ENCODE assay signal across 18 cellular contexts in genomic region chr5:73603998-73604397, GRCh38.
"Had no signal": no experiment of that assay in that cellular context is flagged by ENCODE, and none has a peak within 500 bp of the region (broad histone marks: within the 10 kb centered on the region; RNA-seq: fewer than 3 reads in every experiment).

No MANE protein-coding gene starts in this region.

- H3K27ac ChIP-seq: colonic mucosa, esophagus squamous epithelium, heart left ventricle, lower lobe of right lung, thyroid gland, VCaP had no signal

- DNase-seq: activated CD4-positive, alpha-beta T cell treated with anti-CD3 and anti-CD28 coated beads for 1 hour; activated CD4-positive, alpha-beta T cell treated with anti-CD3 and anti-CD28 coated beads, Interleukin-2, amount 50 U/mL, for 4 hours; activated naive CD4-positive, alpha-beta T cell treated with anti-CD3 and anti-CD28 coated beads, Interleukin-2, amount 10 ng/mL, durations not matched to agents 7 days and 5 days; colonic mucosa; esophagus squamous epithelium; heart left ventricle; left colon; lower lobe of right lung; pancreas; SK-N-SH; stimulated activated CD4-positive, alpha-beta T cell treated with anti-CD3 and anti-CD28 coated beads, Interleukin-1b, Interleukin-23, amount 100 ng/mL, for 48 hours; T-helper 1 cell; T1000; thyroid gland had no signal

- H3K36me3 ChIP-seq: colonic mucosa, esophagus squamous epithelium, heart left ventricle, lower lobe of right lung, pancreas, thyroid gland had no signal

- FAIRE-seq: astrocyte, frontal cortex, islet of Langerhans, pancreas had no signal

- H3K9me3 ChIP-seq: colonic mucosa, lower lobe of right lung, pancreas, SK-N-SH, thyroid gland had no signal

- H3K27me3 ChIP-seq: colonic mucosa, esophagus squamous epithelium, heart left ventricle, pancreas, thyroid gland had no signal

- H3K4me1 ChIP-seq: colonic mucosa, lower lobe of right lung, thyroid gland had no signal

- H3K4me3 ChIP-seq: colonic mucosa, esophagus squamous epithelium, heart left ventricle, lower lobe of right lung, pancreas, thyroid gland had no signal
